Comparison of ENCODE assay signal across 26 cellular contexts in the genomic region with DNA sequence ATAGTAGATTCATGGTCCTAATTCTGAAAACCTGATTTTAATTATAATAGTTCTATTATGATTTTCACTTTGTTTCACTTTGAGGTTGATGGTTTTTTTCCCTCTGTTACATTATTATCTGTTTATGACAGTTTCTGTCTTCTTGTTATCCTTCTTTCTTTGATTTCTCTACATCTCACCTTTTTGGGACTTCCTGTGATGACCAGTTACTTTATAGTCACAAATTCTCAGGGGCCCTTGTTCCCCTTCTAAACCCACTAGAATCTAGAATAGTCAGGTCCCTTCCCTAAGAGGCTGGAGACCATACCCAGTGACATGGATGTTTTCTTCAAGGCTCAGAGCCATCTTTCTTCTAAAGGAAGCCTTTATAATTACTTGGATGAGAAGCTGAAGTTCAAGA.
"Had no signal": no experiment of that assay in that cellular context is flagged by ENCODE, and none has a peak within 500 bp of the region (broad histone marks: within the 10 kb centered on the region; RNA-seq: fewer than 3 reads in every experiment).

No MANE protein-coding gene starts in this region.

- DNase-seq: hippocampal formation; kidney glomerular epithelial cell; left cardiac atrium; left ventricle myocardium superior; midbrain; mucosa of descending colon; naive thymus-derived CD4-positive, alpha-beta T cell; nucleus accumbens; pancreas; posterior cingulate gyrus; retina; right cardiac atrium; stimulated activated CD4-positive, alpha-beta T cell treated with anti-CD3 and anti-CD28 coated beads, Interleukin-12 subunit alpha, Interleukin-12 subunit beta, amount 100 ng/mL, for 4 hours; stimulated activated CD4-positive, alpha-beta T cell treated with anti-CD3 and anti-CD28 coated beads, Interleukin-15, amount 100 ng/mL, for 24 hours; stimulated activated CD4-positive, alpha-beta T cell treated with anti-CD3 and anti-CD28 coated beads, Interleukin-2, amount 100 ng/mL, for 24 hours; stimulated activated CD4-positive, alpha-beta T cell treated with anti-CD3 and anti-CD28 coated beads, Interleukin-4, amount 100 ng/mL, for 1 hour; stimulated activated naive CD4-positive, alpha-beta T cell; stomach; testis; thyroid gland; transverse colon; upper lobe of left lung had no signal

- H3K4me1 Mint-ChIP-seq: memory B cell had no signal

- H3K36me3 Mint-ChIP-seq: natural killer cell treated with Interleukin-12 subunit alpha and Interleukin-12 subunit beta and Interleukin-15 and Interleukin-18, amount 100 ng/mL, for 72 hours had no signal

- H3K9me3 Mint-ChIP-seq: memory B cell; natural killer cell treated with Interleukin-12 subunit alpha and Interleukin-12 subunit beta and Interleukin-15 and Interleukin-18, amount 100 ng/mL, for 72 hours had no signal

- H3K27ac Mint-ChIP-seq: memory B cell; naive thymus-derived CD4-positive, alpha-beta T cell had no signal

- ATAC-seq: left cardiac atrium; left lobe of liver; left ventricle myocardium superior; mucosa of descending colon; naive thymus-derived CD4-positive, alpha-beta T cell; pancreas; right cardiac atrium; sciatic nerve had no signal

- H3K27me3 Mint-ChIP-seq: memory B cell; naive thymus-derived CD4-positive, alpha-beta T cell; natural killer cell treated with Interleukin-12 subunit alpha and Interleukin-12 subunit beta and Interleukin-15 and Interleukin-18, amount 100 ng/mL, for 72 hours had no signal

- H3K4me3 Mint-ChIP-seq: memory B cell; naive thymus-derived CD4-positive, alpha-beta T cell; natural killer cell treated with Interleukin-12 subunit alpha and Interleukin-12 subunit beta and Interleukin-15 and Interleukin-18, amount 100 ng/mL, for 72 hours had no signal
